Comparison of ENCODE assay signal across 20 cellular contexts in genomic region chr5:133983674-133984073, GRCh38. TPM values are rescaled to one million over a fixed set of nuclear protein-coding genes. Genes with fewer than 3 reads are reported as not detected.
A peak's percentile ranks its signal among the peaks of the same experiment; 100 is the strongest.
DNase-seq lines count a peak whose midpoint lies in the region; ATAC-seq, FAIRE-seq and TF ChIP-seq lines count a peak whose summit lies in the region.
"Had no signal": no experiment of that assay in that cellular context is flagged by ENCODE, and none has a peak within 500 bp of the region (broad histone marks: within the 10 kb centered on the region; RNA-seq: fewer than 3 reads in every experiment).

No MANE protein-coding gene starts in this region.

- no peak for TF ChIP-seq CTCF in VCaP (conservative IDR thresholded peaks at IDR 0.05)
- no peak for TF ChIP-seq CTCF in progenitor cell of endocrine pancreas (IDR thresholded peaks at IDR 0.05; ENCODE audit: unreplicated experiment)

- H3K36me3 Mint-ChIP-seq in progenitor cell of endocrine pancreas (ENCODE audit: insufficient read depth): peaks cover 19% of the 10 kb centered on the region
- peaks cover 44% of the 10 kb centered on the region for H3K36me3 Mint-ChIP-seq in stimulated activated memory B cell treated with anti-CD40 and anti-IgM and Interleukin-4, amounts not matched to agents 10 μg/mL and 1 μg/mL and 100 μg/mL, for 72 hours

- H3K27me3 Mint-ChIP-seq in progenitor cell of endocrine pancreas: no peaks in the 10 kb centered on the region
- H3K27me3 Mint-ChIP-seq in stimulated activated memory B cell treated with anti-CD40 and anti-IgM and Interleukin-4, amounts not matched to agents 10 μg/mL and 1 μg/mL and 100 μg/mL, for 72 hours: no peaks in the 10 kb centered on the region

- H3K27ac Mint-ChIP-seq in progenitor cell of endocrine pancreas: peak overlapping the region; percentile 58
- no peak overlapping the region for H3K27ac Mint-ChIP-seq in stimulated activated memory B cell treated with anti-CD40 and anti-IgM and Interleukin-4, amounts not matched to agents 10 μg/mL and 1 μg/mL and 100 μg/mL, for 72 hours
- H3K27ac Mint-ChIP-seq: CD14-positive monocyte had no signal

- no peak for ATAC-seq in left ventricle myocardium superior
- no peak for ATAC-seq in left cardiac atrium
- no peak for ATAC-seq in stimulated activated memory B cell treated with anti-CD40 and anti-IgM and Interleukin-4, amounts not matched to agents 10 μg/mL and 1 μg/mL and 100 μg/mL, for 72 hours

- DNase-seq in left ventricle myocardium superior: peak; percentile 14
- no peak for DNase-seq in left cardiac atrium
- no peak for DNase-seq in GM12891 (ENCODE audit: insufficient read length, low spot score)
- no peak for DNase-seq in progenitor cell of endocrine pancreas (ENCODE audit: low spot score, unreplicated experiment)
- DNase-seq in NCI-H345 (lab: John Stamatoyannopoulos, UW): no peak
- DNase-seq: ACHN, COR-L47, GDM1, GOT3, KBM-7, NCI-H1105 treated with DMSO at 0.1 percent for 48 hours, NCI-H1694, NCI-H510A, NCI-H748 treated with DMSO at 0.1 percent for 48 hours, OCI-M1, SHP77 had no signal

- intact Hi-C loops in left ventricle myocardium superior (cut with micrococcal nuclease) (no loop called here), left cardiac atrium (cut with DNase I) (no loop called here)

- no peak for TF ChIP-seq POLR2A in GM12891 (IDR thresholded peaks at IDR 0.05; ENCODE audit: low read depth, low read length)

- no peak for FAIRE-seq in GM12891 (lab: Jason Lieb, UNC)

- no peak overlapping the region for H3K4me3 Mint-ChIP-seq in progenitor cell of endocrine pancreas (ENCODE audit: low read depth)
- no peak overlapping the region for H3K4me3 Mint-ChIP-seq in stimulated activated memory B cell treated with anti-CD40 and anti-IgM and Interleukin-4, amounts not matched to agents 10 μg/mL and 1 μg/mL and 100 μg/mL, for 72 hours
- H3K4me3 Mint-ChIP-seq: CD14-positive monocyte had no signal

- no peaks in the 10 kb centered on the region for H3K9me3 Mint-ChIP-seq in progenitor cell of endocrine pancreas (ENCODE audit: low read depth)
- H3K9me3 Mint-ChIP-seq in stimulated activated memory B cell treated with anti-CD40 and anti-IgM and Interleukin-4, amounts not matched to agents 10 μg/mL and 1 μg/mL and 100 μg/mL, for 72 hours: no peaks in the 10 kb centered on the region
- H3K9me3 Mint-ChIP-seq: CD14-positive monocyte had no signal

- no peaks in the 10 kb centered on the region for H3K4me1 Mint-ChIP-seq in progenitor cell of endocrine pancreas (ENCODE audit: low read depth)
- peaks cover 13% of the 10 kb centered on the region for H3K4me1 Mint-ChIP-seq in stimulated activated memory B cell treated with anti-CD40 and anti-IgM and Interleukin-4, amounts not matched to agents 10 μg/mL and 1 μg/mL and 100 μg/mL, for 72 hours
- H3K4me1 Mint-ChIP-seq: CD14-positive monocyte had no signal

- H3K27ac ChIP-seq in VCaP: peak overlapping the region; percentile 61; the same call in 1 of the 2 replicates
- H3K27ac ChIP-seq: SK-N-MC had no signal

TF ChIP-seq in GM12891, 5 proteins besides CTCF, POLR2A, EP300 and RAD21:
- TF ChIP-seq TAF1 (IDR thresholded peaks at IDR 0.05; ENCODE audit: low read depth, low read length) (no peak), POLR2AphosphoS5 (IDR thresholded peaks at IDR 0.05; ENCODE audit: low read depth, low read length) (0 out of 2 replicates have a peak, but pooled peaks have one; percentile 28)

RNA-seq across cellular contexts. Expression of gene C5orf15, which starts 15.2 kb away (rescaled TPM):
- total RNA-seq in left ventricle myocardium superior (32.9 TPM), left cardiac atrium (10 to 100 TPM; 27.9 to 28.2 TPM), progenitor cell of endocrine pancreas (52.0 and 58.5 TPM in 2 replicates)
- 22.4 TPM for polyA plus RNA-seq in GM12891 (2012; ENCODE audit: low read depth, missing spikeins)

RNA-seq across cellular contexts. Expression of gene VDAC1, which starts 21.1 kb away (rescaled TPM):
- total RNA-seq in left ventricle myocardium superior (515 TPM), left cardiac atrium (100 to 1,000 TPM; 275 to 362 TPM), progenitor cell of endocrine pancreas (123 and 133 TPM in 2 replicates)
- polyA plus RNA-seq in GM12891 (2012; ENCODE audit: low read depth, missing spikeins): 347 TPM
